In genomic region chr9:26856413-26857032, GRCh38 we compare ENCODE assay signal across 8 cellular contexts. TPM values are rescaled to one million over a fixed set of nuclear protein-coding genes. Genes with fewer than 3 reads are reported as not detected.
DNase-seq lines count a peak whose midpoint lies in the region; ATAC-seq and TF ChIP-seq lines count a peak whose summit lies in the region.

No MANE protein-coding gene starts in this region.

- intact Hi-C loops in heart left ventricle (cut with DNase I) (loop anchor here in 1 of 10 donors (10.0 kb wide), 1 partner anchor 112 kb away; no protein-coding TSS in a partner anchor), right cardiac atrium (cut with DNase I) (no loop called here), esophagus squamous epithelium (cut with DNase I) (no loop called here)

- WGBS in heart left ventricle, 4 donors: 85 to 97% (median 87%) methylated on average over 1 of the region's 1 CpG
- WGBS in right cardiac atrium: 86% methylated on average over 1 of the region's 1 CpG
- whole genome bisulfite sequencing in esophagus squamous epithelium, 2 donors: 72 to 88% methylated on average over 1 of the region's 1 CpG

- H3K27me3 ChIP-seq in heart left ventricle (no peaks in the 10 kb centered on the region), right cardiac atrium (ENCODE audit: control insufficient read depth, insufficient read depth) (no peaks in the 10 kb centered on the region), Peyer's patch (no peaks in the 10 kb centered on the region), esophagus squamous epithelium (no peaks in the 10 kb centered on the region)

- H3K36me3 ChIP-seq in heart left ventricle: peaks cover 0 to 90% (median 40%) of the 10 kb centered on the region in 9 donors
- peaks cover 0 to 39% (median 0%) of the 10 kb centered on the region in 3 donors for H3K36me3 ChIP-seq in Peyer's patch
- H3K36me3 ChIP-seq in esophagus squamous epithelium: peaks cover 0 to 95% (median 0%) of the 10 kb centered on the region in 3 donors

- H3K4me3 ChIP-seq in heart left ventricle (no peak overlapping the region), right cardiac atrium (ENCODE audit: low read length) (no peak overlapping the region), Peyer's patch (no peak overlapping the region), esophagus squamous epithelium (no peak overlapping the region)

- TF ChIP-seq POLR2A in heart left ventricle (IDR thresholded peaks at IDR 0.05): no peak
- no peak for TF ChIP-seq POLR2A in Peyer's patch (IDR thresholded peaks at IDR 0.05)
- no peak for TF ChIP-seq POLR2A in esophagus squamous epithelium (IDR thresholded peaks at IDR 0.05)

- H3K27ac ChIP-seq in heart left ventricle (no peak overlapping the region), right cardiac atrium (ENCODE audit: low read length) (no peak overlapping the region), Peyer's patch (no peak overlapping the region), esophagus squamous epithelium (no peak overlapping the region)

- H3K9me3 ChIP-seq in heart left ventricle (no peaks in the 10 kb centered on the region), right cardiac atrium (ENCODE audit: control insufficient read depth, low read length) (no peaks in the 10 kb centered on the region), Peyer's patch (no peaks in the 10 kb centered on the region), esophagus squamous epithelium (no peaks in the 10 kb centered on the region)

- H3K4me1 ChIP-seq in heart left ventricle: peaks cover 0 to under 1% (median 0%) of the 10 kb centered on the region in 12 donors
- H3K4me1 ChIP-seq in right cardiac atrium (ENCODE audit: control insufficient read depth, insufficient read depth, low read length): no peaks in the 10 kb centered on the region
- H3K4me1 ChIP-seq in Peyer's patch: no peaks in the 10 kb centered on the region
- no peaks in the 10 kb centered on the region for H3K4me1 ChIP-seq in esophagus squamous epithelium

- TF ChIP-seq CTCF in heart left ventricle (IDR thresholded peaks at IDR 0.05) (peak in 7 of 12 donors; percentile 6 to 35 (median 26)), Peyer's patch (IDR thresholded peaks at IDR 0.05) (peak in 4 of 6 experiments; percentile 31 to 79 (median 76)), esophagus squamous epithelium (IDR thresholded peaks at IDR 0.05) (peak in 5 of 6 experiments; percentile 19 to 62 (median 21))

- no peak for DNase-seq in heart left ventricle
- DNase-seq in right cardiac atrium: no peak
- DNase-seq in Kasumi-1 (lab: John Stamatoyannopoulos, UW): peak; percentile 44 to 51
- DNase-seq in Peyer's patch: peak in 1 of 3 donors; percentile 76
- DNase-seq in esophagus squamous epithelium (lab: John Stamatoyannopoulos, UW): no peak
- peak; percentile 56 for DNase-seq in retina
- no peak for DNase-seq in NOMO-1 treated with DMSO at 0.1 percent for 48 hours (lab: John Stamatoyannopoulos, UW; ENCODE audit: unreplicated experiment)

- ATAC-seq in heart left ventricle: no peak
- no peak for ATAC-seq in right cardiac atrium
- peak; percentile 72 for ATAC-seq in GM21737 (IDR thresholded peaks at IDR 0.05; ENCODE audit: unreplicated experiment)

RNA-seq across cellular contexts. Expression of gene CAAP1, which starts 36.1 kb away (rescaled TPM):
- total RNA-seq in heart left ventricle: 10 to 100 TPM in 1 of 9 donors, 1 to 10 TPM in 8; 4.8 to 10.8 (median 7.6) TPM
- polyA plus RNA-seq in heart left ventricle: 1 to 10 TPM; 5.5 to 6.8 TPM
- 10 to 100 TPM; 12.2 to 14.3 (median 13.5) TPM for total RNA-seq in right cardiac atrium
- 5.9 TPM for polyA plus RNA-seq in right cardiac atrium
- 10 to 100 TPM; 16.5 to 47.0 (median 24.7) TPM for total RNA-seq in Peyer's patch
- total RNA-seq in esophagus squamous epithelium: 10 to 100 TPM in 3 of 4 donors, 1 to 10 TPM in 1; 9.6 to 22.7 (median 19.7) TPM

Comparison
In these comparisons a context has a peak if more than half of its experiments do, and no peak if none do; other contexts are left out.
1. DNase-seq: peak in Kasumi-1 (2 of 2) and retina (single experiment); none in heart left ventricle (0 of 5), right cardiac atrium (0 of 3), esophagus squamous epithelium (single experiment) and NOMO-1 treated with DMSO at 0.1 percent for 48 hours (single experiment).
2. CTCF ChIP-seq: peak in every context shown above with its lines; median percentile 76 in Peyer's patch; 26 in heart left ventricle; 21 in esophagus squamous epithelium.